In the genomic region with DNA sequence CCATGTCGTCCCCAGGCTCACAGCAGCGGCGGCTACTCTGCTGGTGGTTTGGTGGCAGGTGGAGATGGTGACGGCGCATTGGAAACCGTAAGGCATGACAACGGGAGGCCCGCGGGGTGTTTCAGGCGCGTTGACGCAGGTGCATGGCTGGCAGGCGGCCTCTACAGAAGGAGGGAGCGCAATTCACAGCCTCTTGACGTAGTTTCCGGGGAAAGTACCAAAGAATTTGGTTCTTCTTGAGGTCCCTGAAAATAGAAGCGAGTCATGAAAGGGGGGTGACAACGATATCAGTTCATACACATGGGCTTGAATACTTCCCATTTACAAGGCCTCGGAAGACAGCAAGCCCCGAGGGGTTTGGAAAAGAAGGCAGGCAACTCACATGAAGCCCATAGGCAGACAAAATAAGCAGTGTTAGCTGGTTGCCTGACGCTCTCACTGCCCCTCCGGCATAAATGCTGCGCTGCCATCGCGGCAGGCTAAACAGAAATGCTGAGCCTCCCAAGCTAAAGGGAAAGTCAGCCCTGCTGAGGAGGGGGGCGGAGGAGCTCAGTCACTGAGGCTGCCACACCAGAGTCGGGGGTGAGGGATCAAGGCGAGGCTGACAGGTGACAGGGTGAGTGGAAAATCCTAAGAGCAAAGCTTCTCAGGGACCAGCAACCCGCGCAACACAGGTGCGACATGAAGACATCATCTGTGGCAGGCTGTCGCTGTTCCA, we compare ENCODE assay signal across 7 cellular contexts. TPM values are rescaled to one million over a fixed set of nuclear protein-coding genes. Genes with fewer than 3 reads are reported as not detected.
DNase-seq lines count a peak whose midpoint lies in the region; ATAC-seq and TF ChIP-seq lines count a peak whose summit lies in the region.

No MANE protein-coding gene starts in this region.

- intact Hi-C loops in sigmoid colon (cut with DNase I) = no loop called here

- H3K9me3 ChIP-seq in hepatocyte (ENCODE audit: low read depth) = no peaks in the 10 kb centered on the region
- H3K9me3 ChIP-seq in sigmoid colon = no peaks in the 10 kb centered on the region

- TF ChIP-seq EP300 in sigmoid colon (IDR thresholded peaks at IDR 0.05) = no peak

- H3K27ac ChIP-seq in hepatocyte (no peak overlapping the region), sigmoid colon (peak overlapping the region in 2 of 4 donors; percentile 8 to 24)

- TF ChIP-seq POLR2A in sigmoid colon (IDR thresholded peaks at IDR 0.05) = no peak

- no peaks in the 10 kb centered on the region for H3K79me2 ChIP-seq in hepatocyte

- H3K27me3 ChIP-seq in hepatocyte (no peaks in the 10 kb centered on the region), sigmoid colon (no peaks in the 10 kb centered on the region)

- peak; percentile 7 to 53 (median 11) for DNase-seq in activated CD8-positive, alpha-beta memory T cell treated with anti-CD3 and anti-CD28 coated beads for 48 hours (ENCODE audit: low read depth in 2 of 3, low spot score in 2 of 3)
- DNase-seq in hepatocyte (ENCODE audit: low spot score) (no peak), sigmoid colon (no peak), Ammon's horn (ENCODE audit: low spot score) (no peak)
- DNase-seq in stimulated activated CD8-positive, alpha-beta memory T cell treated with anti-CD3 and anti-CD28 coated beads, Interleukin-15, amount 100 ng/mL, for 1 hour (ENCODE audit: low read depth) = peak; percentile 26

- peak overlapping the region; percentile 36 for H2AFZ ChIP-seq in hepatocyte

- no peaks in the 10 kb centered on the region for H3K36me3 ChIP-seq in hepatocyte (replicated peaks; ENCODE audit: insufficient read depth, low read depth)
- H3K36me3 ChIP-seq in sigmoid colon = peaks cover 0 to 22% (median 0%) of the 10 kb centered on the region in 4 donors

- WGBS in hepatocyte (ENCODE audit: low lambda C conversion rate, missing lambda C conversion rate) = 40% methylated on average over 32 of the region's 32 CpGs
- WGBS in sigmoid colon, 2 donors = 41 to 82% methylated on average over 32 of the region's 32 CpGs

- H3K4me3 ChIP-seq in hepatocyte = no peak overlapping the region
- no peak overlapping the region for H3K4me3 ChIP-seq in sigmoid colon

- peak overlapping the region; percentile 59 for H3K4me2 ChIP-seq in hepatocyte

- TF ChIP-seq CTCF in hepatocyte (IDR thresholded peaks at IDR 0.05; ENCODE audit: poor library complexity) (no peak), sigmoid colon (IDR thresholded peaks at IDR 0.05) (no peak)

- no peaks in the 10 kb centered on the region for H3K9me2 ChIP-seq in hepatocyte (replicated peaks; ENCODE audit: insufficient read depth)

- no peaks in the 10 kb centered on the region for H3K4me1 ChIP-seq in hepatocyte (ENCODE audit: insufficient read depth)
- peaks cover 0 to 15% (median 13%) of the 10 kb centered on the region in 4 donors for H3K4me1 ChIP-seq in sigmoid colon

- ATAC-seq in GM19397 (IDR thresholded peaks at IDR 0.05; ENCODE audit: unreplicated experiment) (peak; percentile 97), HG03196 (IDR thresholded peaks at IDR 0.05; ENCODE audit: unreplicated experiment) (peak; percentile 91)

- H4K20me1 ChIP-seq in hepatocyte (ENCODE audit: insufficient read depth, poor library complexity, severe bottlenecking) = no peaks in the 10 kb centered on the region

RNA-seq across cellular contexts. Expression of a gene that starts 52.3 kb away (rescaled TPM):
- total RNA-seq in hepatocyte (26.4 and 29.3 TPM in 2 replicates), sigmoid colon (100 to 1,000 TPM; 568 to 907 (median 820) TPM)
- polyA plus RNA-seq in hepatocyte (10.0 and 13.8 TPM in 2 replicates), sigmoid colon (10 to 100 TPM in 2 of 3 donors, 1 to 10 TPM in 1; 7.9 to 24.5 (median 17.4) TPM)

Comparison
In these comparisons a context has a peak if more than half of its experiments do, and no peak if none do; other contexts are left out.
1. DNase-seq: peak in activated CD8-positive, alpha-beta memory T cell treated with anti-CD3 and anti-CD28 coated beads for 48 hours (3 of 3) and stimulated activated CD8-positive, alpha-beta memory T cell treated with anti-CD3 and anti-CD28 coated beads, Interleukin-15, amount 100 ng/mL, for 1 hour (single experiment); none in hepatocyte (single experiment), sigmoid colon (single experiment) and Ammon's horn (single experiment).
2. RNA of a gene that starts 52.3 kb away (total RNA-seq): 568 to 907 TPM in sigmoid colon; 26.4 to 29.3 TPM in hepatocyte; every median in the first group is over 10 times any median in the second.